16 cellular contexts compared by ENCODE assay signal in genomic region chr17:79041723-79042420, GRCh38. TPM values are rescaled to one million over a fixed set of nuclear protein-coding genes. Genes with fewer than 3 reads are reported as not detected.
DNase-seq lines count a peak whose midpoint lies in the region; ATAC-seq and TF ChIP-seq lines count a peak whose summit lies in the region.
"Had no signal": no experiment of that assay in that cellular context is flagged by ENCODE, and none has a peak within 500 bp of the region (broad histone marks: within the 10 kb centered on the region; RNA-seq: fewer than 3 reads in every experiment).

No MANE protein-coding gene starts in this region.

- H3K27ac ChIP-seq in heart left ventricle, result no peak overlapping the region
- H3K27ac ChIP-seq in PC-3 (ENCODE audit: low read length), result no peak overlapping the region
- peak overlapping the region; percentile 26 for H3K27ac ChIP-seq in foreskin keratinocyte
- H3K27ac ChIP-seq in spleen, result peak overlapping the region in 1 of 8 donors; percentile 28
- H3K27ac ChIP-seq in brain microvascular endothelial cell, result no peak overlapping the region
- H3K27ac ChIP-seq: KMS-11, neutrophil, psoas muscle, VCaP had no signal

- in situ Hi-C loops in brain microvascular endothelial cell (cut with HindIII; ENCODE audit: low pct_ligation_motif_present, low sequenced_read_pairs), result no loop called here

- DNase-seq in cardiac septum (ENCODE audit: low spot score) (peak; percentile 26), heart left ventricle (no peak), PC-3 (peak; percentile 27), foreskin keratinocyte (no peak), spleen (peak; percentile 18), T-helper 9 cell (no peak), T-helper 2 cell (no peak), brain microvascular endothelial cell (no peak)
- DNase-seq: DMS79 had no signal

- CTCF ChIA-PET in PC-3 (lab: Charles Lee), result interaction anchor here (0.6 to 1.1 kb wide), 8 partner anchors 9 to 55 kb away, joined by 3 to 10 read pairs (median 6); partner anchors contain the start of gene ENGASE

- H3K9me2 ChIP-seq in PC-3 (replicated peaks; ENCODE audit: low read length), result no peaks in the 10 kb centered on the region

- H3K4me2 ChIP-seq in PC-3 (ENCODE audit: low read length), result peak overlapping the region; percentile 6; the same call in 1 of the 2 replicates
- H3K4me2 ChIP-seq: KMS-11 had no signal

- H3K9me3 ChIP-seq in heart left ventricle, result no peaks in the 10 kb centered on the region
- no peaks in the 10 kb centered on the region for H3K9me3 ChIP-seq in PC-3 (ENCODE audit: low read length)
- H3K9me3 ChIP-seq in spleen, result no peaks in the 10 kb centered on the region
- H3K9me3 ChIP-seq: breast epithelium, neutrophil, psoas muscle had no signal

- H3F3A ChIP-seq in PC-3 (ENCODE audit: low read length, unreplicated experiment), result no peaks in the 10 kb centered on the region

- TF ChIP-seq CTCF in heart left ventricle (IDR thresholded peaks at IDR 0.05) (no peak), PC-3 (conservative IDR thresholded peaks at IDR 0.05; ENCODE audit: low read depth, low read length) (no peak), foreskin keratinocyte (conservative IDR thresholded peaks at IDR 0.05) (no peak), spleen (IDR thresholded peaks at IDR 0.05 in 8 of 11, conservative IDR thresholded peaks at IDR 0.05 in 3 of 11) (no peak), brain microvascular endothelial cell (IDR thresholded peaks at IDR 0.05; ENCODE audit: low read depth, low read length, missing control alignments) (no peak)

- intact Hi-C loops in cardiac septum (cut with DNase I) (loop anchor here (2.0 to 5.0 kb wide), 3 partner anchors 19 to 350 kb away; no protein-coding TSS in a partner anchor), heart left ventricle (cut with DNase I) (loop anchor here (1.0 to 10.0 kb wide), 7 partner anchors 21 to 353 kb away; no protein-coding TSS in a partner anchor), PC-3 (cut with micrococcal nuclease) (loop anchor here (1.0 to 2.0 kb wide), 2 partner anchors 23 to 55 kb away; no protein-coding TSS in a partner anchor), spleen (cut with DNase I; ENCODE audit: low total_unique reads) (no loop called here)

- peak overlapping the region; percentile 24; the same call in 1 of the 2 replicates for H2AFZ ChIP-seq in PC-3 (ENCODE audit: low read length)

- H3K4me3 ChIP-seq in heart left ventricle, result no peak overlapping the region
- H3K4me3 ChIP-seq in PC-3 (ENCODE audit: low read length), result no peak overlapping the region
- no peak overlapping the region for H3K4me3 ChIP-seq in spleen
- H3K4me3 ChIP-seq in brain microvascular endothelial cell (ENCODE audit: low read depth, low read length), result no peak overlapping the region
- H3K4me3 ChIP-seq: breast epithelium, psoas muscle had no signal

- no peak for TF ChIP-seq POLR2A in heart left ventricle (IDR thresholded peaks at IDR 0.05)
- TF ChIP-seq POLR2A in spleen (IDR thresholded peaks at IDR 0.05), result no peak

- no peak overlapping the region for H3K9ac ChIP-seq in PC-3 (ENCODE audit: low read length)
- H3K9ac ChIP-seq: KMS-11 had no signal

- H3K79me2 ChIP-seq in PC-3 (ENCODE audit: low read length), result no peaks in the 10 kb centered on the region

- H3K36me3 ChIP-seq in heart left ventricle, result peaks cover 0 to 10% (median 0%) of the 10 kb centered on the region in 9 donors
- H3K36me3 ChIP-seq in PC-3 (ENCODE audit: low read depth, low read length), result no peaks in the 10 kb centered on the region
- no peaks in the 10 kb centered on the region for H3K36me3 ChIP-seq in spleen
- no peaks in the 10 kb centered on the region for H3K36me3 ChIP-seq in brain microvascular endothelial cell (replicated peaks)
- H3K36me3 ChIP-seq: breast epithelium, neutrophil had no signal

- no peaks in the 10 kb centered on the region for H4K20me1 ChIP-seq in PC-3 (ENCODE audit: low read length)

- no peak for ATAC-seq in heart left ventricle
- ATAC-seq in PC-3, result no peak
- no peak for ATAC-seq in foreskin keratinocyte

- 90 to 92% (median 91%) methylated on average over 28 to 29 of the region's 29 CpGs for WGBS in heart left ventricle, 4 donors
- WGBS in spleen, 5 donors, result 87 to 92% (median 90%) methylated on average over 29 of the region's 29 CpGs

- H3K27me3 ChIP-seq in heart left ventricle, result no peaks in the 10 kb centered on the region
- H3K27me3 ChIP-seq in PC-3 (ENCODE audit: low read length), result no peaks in the 10 kb centered on the region
- no peaks in the 10 kb centered on the region for H3K27me3 ChIP-seq in foreskin keratinocyte
- H3K27me3 ChIP-seq in spleen (replicated peaks in 1 of 7), result peaks cover 0 to 27% (median 0%) of the 10 kb centered on the region in 7 donors
- peaks cover 2% of the 10 kb centered on the region for H3K27me3 ChIP-seq in brain microvascular endothelial cell (replicated peaks)
- H3K27me3 ChIP-seq: breast epithelium had no signal

- no TSS peak for BruUV-seq in PC-3 (replicated peaks; lab: Mats Ljungman, UMichigan)

- peaks cover 2 to 31% (median 12%) of the 10 kb centered on the region in 12 donors for H3K4me1 ChIP-seq in heart left ventricle
- peaks cover 31% of the 10 kb centered on the region for H3K4me1 ChIP-seq in PC-3 (ENCODE audit: insufficient read depth, low read length)
- peaks cover 10% of the 10 kb centered on the region for H3K4me1 ChIP-seq in foreskin keratinocyte
- H3K4me1 ChIP-seq in spleen, result peaks cover 5 to 56% (median 24%) of the 10 kb centered on the region in 6 donors
- H3K4me1 ChIP-seq: breast epithelium had no signal

- POLR2A ChIA-PET in PC-3 (lab: Charles Lee; ENCODE audit: unreplicated experiment), result interaction anchor here (0.6 kb wide), 1 partner anchor 180 kb away, joined by 3 read pairs; no protein-coding TSS in a partner anchor

RNA-seq across cellular contexts. Expression of gene C1QTNF1, which starts 17.9 kb away (rescaled TPM):
- total RNA-seq in cardiac septum (92.9 TPM), heart left ventricle (100 to 1,000 TPM in 4 of 9 donors, 10 to 100 TPM in 5; 37.0 to 406 (median 66.2) TPM), PC-3 (2014; rRNA removed) (18.6 and 21.0 TPM in 2 replicates), foreskin keratinocyte (29.5 and 38.9 TPM in 2 replicates), spleen (100 to 1,000 TPM in 1 of 7 donors, 10 to 100 TPM in 6; 26.5 to 101 (median 69.9) TPM)
- polyA plus RNA-seq in heart left ventricle (100 to 1,000 TPM in 1 of 2 donors, 10 to 100 TPM in 1; 85.5 to 189 TPM), foreskin keratinocyte (26.0 and 34.5 TPM in 2 replicates), spleen (10 to 100 TPM; 14.7 to 29.1 (median 25.3) TPM)
- total RNA-seq: activated T-helper 17 cell treated with anti-CD3 and anti-CD28 coated beads, Interleukin-2, amount 50 U/mL, for 72 hours; CD4-positive, CD25-positive, alpha-beta regulatory T cell had no signal
- polyA plus RNA-seq: CD4-positive, CD25-positive, alpha-beta regulatory T cell had no signal

RNA-seq across cellular contexts. Expression of gene CANT1, which starts 32.3 kb away (rescaled TPM):
- total RNA-seq in cardiac septum, result 25.2 TPM
- total RNA-seq in heart left ventricle, result 10 to 100 TPM; 20.4 to 43.7 (median 24.1) TPM
- 10 to 100 TPM in 1 of 2 donors, 1 to 10 TPM in 1; 5.1 to 46.2 TPM for polyA plus RNA-seq in heart left ventricle
- 191 and 220 TPM in 2 replicates for total RNA-seq in PC-3 (2014; rRNA removed)
- 67.2 and 68.5 TPM in 2 replicates for total RNA-seq in foreskin keratinocyte
- 48.4 and 49.3 TPM in 2 replicates for polyA plus RNA-seq in foreskin keratinocyte
- total RNA-seq in spleen, result 10 to 100 TPM; 48.1 to 76.6 (median 61.2) TPM
- polyA plus RNA-seq in spleen, result 10 to 100 TPM; 11.2 to 22.1 (median 12.3) TPM

RNA-seq across cellular contexts. Expression of gene ENGASE, which starts 32.8 kb away (rescaled TPM):
- total RNA-seq in cardiac septum (39.4 TPM), heart left ventricle (10 to 100 TPM in 8 of 9 donors, 1 to 10 TPM in 1; 6.2 to 42.0 (median 25.5) TPM), PC-3 (2014; rRNA removed) (34.5 and 58.1 TPM in 2 replicates), foreskin keratinocyte (11.2 and 11.7 TPM in 2 replicates), spleen (100 to 1,000 TPM in 3 of 7 donors, 10 to 100 TPM in 4; 54.7 to 148 (median 99.4) TPM)
- polyA plus RNA-seq in heart left ventricle (10 to 100 TPM in 1 of 2 donors, 1 to 10 TPM in 1; 9.9 to 21.9 TPM), foreskin keratinocyte (8.0 and 8.5 TPM in 2 replicates), spleen (100 to 1,000 TPM in 1 of 3 donors, 10 to 100 TPM in 2; 25.0 to 101 (median 43.6) TPM)

Comparison
In these comparisons a context has a peak if more than half of its experiments do, and no peak if none do; other contexts are left out.
1. DNase-seq: peak in cardiac septum (single experiment), PC-3 (single experiment) and spleen (single experiment); none in heart left ventricle (0 of 5), foreskin keratinocyte (0 of 2), T-helper 9 cell (single experiment), T-helper 2 cell (0 of 5) and brain microvascular endothelial cell (single experiment).